In genomic region chr7:80370587-80370986, GRCh38 we compare ENCODE assay signal across 15 cellular contexts.
"Had no signal": no experiment of that assay in that cellular context is flagged by ENCODE, and none has a peak within 500 bp of the region (broad histone marks: within the 10 kb centered on the region; RNA-seq: fewer than 3 reads in every experiment).

No MANE protein-coding gene starts in this region.

- H3K27me3 ChIP-seq: heart left ventricle, pancreas, suprapubic skin, thyroid gland had no signal

- H3K27ac ChIP-seq: heart left ventricle, pancreas, suprapubic skin, thyroid gland had no signal

- H3K9me3 ChIP-seq: pancreas, suprapubic skin, thyroid gland had no signal

- H3K4me3 ChIP-seq: heart left ventricle, lung, pancreas, suprapubic skin, thyroid gland had no signal

- H3K36me3 ChIP-seq: heart left ventricle, pancreas, suprapubic skin, thyroid gland had no signal

- H3K4me1 ChIP-seq: heart left ventricle, pancreas, suprapubic skin, thyroid gland had no signal

- DNase-seq: heart left ventricle; hippocampal formation; left colon; left ventricle myocardium superior; mesenchymal stem cell; midbrain; occipital lobe; pancreas; right cardiac atrium; small intestine; stimulated activated CD4-positive, alpha-beta T cell treated with anti-CD3 and anti-CD28 coated beads, Interleukin-2, amount 100 ng/mL, for 48 hours; stimulated activated naive CD4-positive, alpha-beta T cell treated with Interleukin-2 at 50 U/mL for 16 hours; thyroid gland had no signal
